ENCODE assay signal across 25 cellular contexts in genomic region chr15:94441782-94442181, GRCh38.
DNase-seq lines count a peak whose midpoint lies in the region; ATAC-seq and TF ChIP-seq lines count a peak whose summit lies in the region.
"Had no signal": no experiment of that assay in that cellular context is flagged by ENCODE, and none has a peak within 500 bp of the region (broad histone marks: within the 10 kb centered on the region; RNA-seq: fewer than 3 reads in every experiment).

No MANE protein-coding gene starts in this region.

- H3K4me3 ChIP-seq in thyroid gland (replicated peaks in 1 of 3) (no peak overlapping the region), tibial nerve (no peak overlapping the region)
- H3K4me3 ChIP-seq: BLaER1 treated with 17β-estradiol and CSF1 and Interleukin-3, amounts not matched to agents 10 nM and 100 nM; GM12878; GM23248; SK-N-MC had no signal

- ATAC-seq in stimulated activated naive CD8-positive, alpha-beta T cell treated with anti-CD3 and anti-CD28 coated beads, Interleukin-15, Interleukin-2, amounts not matched to agents 100 U/mL and 50 U/mL, for 24 hours, result no peak
- no peak for ATAC-seq in GM19351 (IDR thresholded peaks at IDR 0.05; ENCODE audit: unreplicated experiment)
- ATAC-seq: GM12878 had no signal

- intact Hi-C loops in thyroid gland (cut with DNase I), result no loop called here

- TF ChIP-seq POLR2A in thyroid gland (IDR thresholded peaks at IDR 0.05) (no peak), tibial nerve (IDR thresholded peaks at IDR 0.05) (no peak)

- H3K27ac Mint-ChIP-seq in glutamatergic neuron (ENCODE audit: unreplicated experiment), result peak overlapping the region; percentile 81
- peak overlapping the region; percentile 52 to 71 (median 64) for H3K27ac Mint-ChIP-seq in nephron
- H3K27ac Mint-ChIP-seq: CD4-positive, alpha-beta memory T cell; HFFc6; IgD-negative memory B cell had no signal

- WGBS in thyroid gland, 2 donors, result 49 to 58% methylated on average over 4 of the region's 4 CpGs
- WGBS in tibial nerve, 2 donors, result 54 to 67% methylated on average over 4 of the region's 4 CpGs

- no peaks in the 10 kb centered on the region for H3K9me3 ChIP-seq in thyroid gland
- H3K9me3 ChIP-seq in tibial nerve, result no peaks in the 10 kb centered on the region
- H3K9me3 ChIP-seq: BLaER1 treated with 17β-estradiol and CSF1 and Interleukin-3, amounts not matched to agents 10 nM and 100 nM had no signal

- no peaks in the 10 kb centered on the region for H3K27me3 ChIP-seq in thyroid gland
- H3K27me3 ChIP-seq in tibial nerve, result no peaks in the 10 kb centered on the region
- H3K27me3 ChIP-seq: BLaER1 treated with 17β-estradiol and CSF1 and Interleukin-3, amounts not matched to agents 10 nM and 100 nM had no signal

- peaks cover 7% of the 10 kb centered on the region for H3K9me3 Mint-ChIP-seq in glutamatergic neuron (ENCODE audit: unreplicated experiment)
- H3K9me3 Mint-ChIP-seq in nephron, result no peaks in the 10 kb centered on the region
- H3K9me3 Mint-ChIP-seq: CD4-positive, alpha-beta memory T cell; H9; IgD-negative memory B cell had no signal

- TF ChIP-seq CTCF in glutamatergic neuron (IDR thresholded peaks at IDR 0.05; ENCODE audit: partially characterized antibody, unreplicated experiment) (no peak), nephron (IDR thresholded peaks at IDR 0.05; ENCODE audit: unreplicated experiment in 3 of 3) (no peak), thyroid gland (IDR thresholded peaks at IDR 0.05) (no peak), tibial nerve (IDR thresholded peaks at IDR 0.05) (no peak)

- H3K36me3 Mint-ChIP-seq in glutamatergic neuron (ENCODE audit: unreplicated experiment) (no peaks in the 10 kb centered on the region), nephron (ENCODE audit: low read depth) (no peaks in the 10 kb centered on the region)

- H3K27ac ChIP-seq in thyroid gland (peak overlapping the region in 2 of 3 donors; percentile 30 to 31), tibial nerve (peak overlapping the region in 1 of 4 donors; percentile 51)
- H3K27ac ChIP-seq: BLaER1 treated with 17β-estradiol and CSF1 and Interleukin-3, amounts not matched to agents 10 nM and 100 nM; GM23248; RWPE1; SK-N-MC had no signal

- no peaks in the 10 kb centered on the region for H3K36me3 ChIP-seq in thyroid gland
- no peaks in the 10 kb centered on the region for H3K36me3 ChIP-seq in tibial nerve

- no peak for TF ChIP-seq EP300 in tibial nerve (IDR thresholded peaks at IDR 0.05)

- peaks cover 4 to 6% of the 10 kb centered on the region in 2 donors for H3K4me1 ChIP-seq in thyroid gland
- H3K4me1 ChIP-seq in tibial nerve, result peaks cover 0 to 19% (median 0%) of the 10 kb centered on the region in 4 donors
- H3K4me1 ChIP-seq: BLaER1 treated with 17β-estradiol and CSF1 and Interleukin-3, amounts not matched to agents 10 nM and 100 nM had no signal

- H3K27me3 Mint-ChIP-seq in glutamatergic neuron (ENCODE audit: unreplicated experiment) (peaks cover 5% of the 10 kb centered on the region), nephron (ENCODE audit: low read depth) (no peaks in the 10 kb centered on the region)
- H3K27me3 Mint-ChIP-seq: CD4-positive, alpha-beta memory T cell; IgD-negative memory B cell had no signal

- DNase-seq in NCI-H69 (lab: John Stamatoyannopoulos, UW) (peak; percentile 2), glutamatergic neuron (no peak), thyroid gland (no peak), tibial nerve (ENCODE audit: low spot score in 2 of 2) (no peak)
- no peak for DNase-seq in stimulated activated naive CD8-positive, alpha-beta T cell treated with anti-CD3 and anti-CD28 coated beads, Interleukin-15, Interleukin-2, amounts not matched to agents 100 U/mL and 50 U/mL, for 24 hours
- DNase-seq: ACHN; CD4-positive, alpha-beta memory T cell; DND-41; GM23248; H9; HFFc6; MV-4-11; NCI-H1105 treated with DMSO at 0.1 percent for 48 hours; NCI-H1694; NCI-H2081; NCI-H748 treated with DMSO at 0.1 percent for 48 hours; NK-92 treated with Interleukin-12 subunit alpha and Interleukin-12 subunit beta, amount 100 ng/mL, for 24 hours; SHP77 treated with DMSO at 0.1 percent for 48 hours had no signal

- H3K4me3 Mint-ChIP-seq in glutamatergic neuron (ENCODE audit: unreplicated experiment) (no peak overlapping the region), nephron (no peak overlapping the region)
- H3K4me3 Mint-ChIP-seq: CD4-positive, alpha-beta memory T cell; H9; HFFc6; IgD-negative memory B cell had no signal

- H3K4me1 Mint-ChIP-seq in glutamatergic neuron (ENCODE audit: low read depth, unreplicated experiment), result peaks cover 25% of the 10 kb centered on the region
- peaks cover 19% of the 10 kb centered on the region for H3K4me1 Mint-ChIP-seq in nephron
- H3K4me1 Mint-ChIP-seq: CD4-positive, alpha-beta memory T cell had no signal
